In the genomic region with DNA sequence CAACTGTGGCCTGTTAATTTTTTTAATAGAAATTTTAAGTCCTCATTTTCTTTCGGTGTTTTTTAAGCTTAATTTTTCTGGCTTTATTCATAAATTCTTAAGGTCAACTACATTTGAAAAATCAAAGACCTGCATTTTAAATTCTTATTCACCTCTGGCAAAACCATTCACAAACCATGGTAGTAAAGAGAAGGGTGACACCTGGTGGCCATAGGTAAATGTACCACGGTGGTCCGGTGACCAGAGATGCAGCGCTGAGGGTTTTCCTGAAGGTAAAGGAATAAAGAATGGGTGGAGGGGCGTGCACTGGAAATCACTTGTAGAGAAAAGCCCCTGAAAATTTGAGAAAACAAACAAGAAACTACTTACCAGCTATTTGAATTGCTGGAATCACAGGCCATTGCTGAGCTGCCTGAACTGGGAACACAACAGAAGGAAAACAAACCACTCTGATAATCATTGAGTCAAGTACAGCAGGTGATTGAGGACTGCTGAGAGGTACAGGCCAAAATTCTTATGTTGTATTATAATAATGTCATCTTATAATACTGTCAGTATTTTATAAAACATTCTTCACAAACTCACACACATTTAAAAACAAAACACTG, we compare ENCODE assay signal across 8 cellular contexts. TPM values are rescaled to one million over a fixed set of nuclear protein-coding genes. Genes with fewer than 3 reads are reported as not detected.
DNase-seq lines count a peak whose midpoint lies in the region; ATAC-seq, FAIRE-seq and TF ChIP-seq lines count a peak whose summit lies in the region.

No MANE protein-coding gene starts in this region.

- intact Hi-C loops in HepG2 (cut with micrococcal nuclease; ENCODE audit: unreplicated experiment): loop anchor here (1.0 kb wide), 2 partner anchors 31 to 71 kb away; no protein-coding TSS in a partner anchor

- H3K27me3 ChIP-seq in HepG2 (ENCODE audit: control insufficient read depth in 1 of 2, insufficient read depth in 2 of 2, low read length in 2 of 2): no peaks in the 10 kb centered on the region

- peaks cover 1% of the 10 kb centered on the region for H3K4me1 ChIP-seq in HepG2 (ENCODE audit: insufficient read depth, low read length)

- TF ChIP-seq CTCF in AG09319 (IDR thresholded peaks at IDR 0.05; ENCODE audit: low read depth, low read length): peak; percentile 59
- TF ChIP-seq CTCF in HepG2 (CRISPR knock-in tag; IDR thresholded peaks at IDR 0.05): peak; percentile 86

- no peaks in the 10 kb centered on the region for H3K36me3 ChIP-seq in HepG2 (replicated peaks in 1 of 2; ENCODE audit: control insufficient read depth in 1 of 2, insufficient read depth in 2 of 2, low read length in 2 of 2)

- H3K9ac ChIP-seq in HepG2 (ENCODE audit: insufficient read depth, low read depth, low read length): no peak overlapping the region

- H3K9me3 ChIP-seq in HepG2 (ENCODE audit: low read length): no peaks in the 10 kb centered on the region

- H3K27ac ChIP-seq in HepG2 (ENCODE audit: extremely low read length, insufficient read depth, low read length): no peak overlapping the region

- ATAC-seq in GM21423 (IDR thresholded peaks at IDR 0.05; ENCODE audit: unreplicated experiment) (peak; percentile 69), HepG2 (peak; percentile 93), GM19452 (IDR thresholded peaks at IDR 0.05; ENCODE audit: unreplicated experiment) (no peak)

- in situ Hi-C loops in HepG2 (cut with HindIII; ENCODE audit: extremely low pct_ligation_motif_present, low pct_unique_long_range_greater_than_20kb): no loop called here

- FAIRE-seq in HepG2 (lab: Jason Lieb, UNC): peak; percentile 58

- POLR2A ChIA-PET in HepG2 (lab: Yijun Ruan, JAX): interaction anchor here (1.3 kb wide), 1 partner anchor 10 kb away, joined by 5 read pairs; the partner anchor contains the start of gene HFE

- WGBS in HepG2 (ENCODE audit: low lambda C conversion rate): 2% methylated on average over 5 of the region's 5 CpGs

- DNase-seq in AG09319 (ENCODE audit: extremely low read depth, low read depth): no peak
- DNase-seq in NCI-H2196 treated with DMSO at 0.1 percent for 48 hours (lab: John Stamatoyannopoulos, UW; ENCODE audit: unreplicated experiment): peak; percentile 50
- DNase-seq in activated CD4-positive, CD25-positive, alpha-beta regulatory T cell treated with anti-CD3 and anti-CD28 coated beads, Interleukin-2, amount 50 U/mL, for 72 hours: peak; percentile 55
- peak; percentile 65 for DNase-seq in cerebellum (ENCODE audit: low spot score)
- peak; percentile 75 for DNase-seq in HepG2 (ENCODE audit: low spot score)
- DNase-seq in stimulated activated CD4-positive, alpha-beta T cell treated with anti-CD3 and anti-CD28 coated beads, TNF-alpha, amount 100 ng/mL, for 24 hours (ENCODE audit: low read depth in 3 of 3): peak; percentile 38 to 46 (median 43)

- H2AFZ ChIP-seq in HepG2 (ENCODE audit: low read length): no peak overlapping the region

- H3K79me2 ChIP-seq in HepG2 (ENCODE audit: insufficient read depth, low read length): no peaks in the 10 kb centered on the region

- CTCF ChIA-PET in HepG2 (lab: Yijun Ruan, JAX; ENCODE audit: low intra/inter-chr PET ratio, low total read pairs): interaction anchor here (0.7 to 5.2 kb wide), 4 partner anchors 18 to 72 kb away, joined by 3 to 208 read pairs (median 4); a partner anchor contains a TSS

- no peak overlapping the region for H3K4me2 ChIP-seq in HepG2 (ENCODE audit: low read depth, low read length)

- TF ChIP-seq EP300 in HepG2 (IDR thresholded peaks at IDR 0.05; ENCODE audit: low read depth in 2 of 2, low read length in 2 of 2) (no peak), HepG2 (CRISPR knock-in tag; IDR thresholded peaks at IDR 0.05; ENCODE audit: borderline replicate concordance) (no peak)

- peak; percentile 82 for TF ChIP-seq RAD21 in HepG2 (CRISPR knock-in tag; IDR thresholded peaks at IDR 0.05)

- BruUV-seq in HepG2 (replicated peaks; lab: Mats Ljungman, UMichigan): no TSS peak

- H3K4me3 ChIP-seq in HepG2 (replicated peaks in 1 of 3; ENCODE audit: insufficient read depth in 1 of 3, low read depth in 2 of 3, low read length in 3 of 3): no peak overlapping the region

- no peak for TF ChIP-seq POLR2A in HepG2 (IDR thresholded peaks at IDR 0.05; ENCODE audit: insufficient read depth in 1 of 2, low read depth in 2 of 2, low read length in 2 of 2)

- no peaks in the 10 kb centered on the region for H4K20me1 ChIP-seq in HepG2 (ENCODE audit: insufficient read depth, low read length)

TF ChIP-seq in HepG2, 621 proteins besides CTCF, POLR2A, EP300 and RAD21 (continues in another document):
- no peak for TF ChIP-seq RNF2 (conservative IDR thresholded peaks at IDR 0.05; ENCODE audit: low read depth)
- peak; percentile 40 for TF ChIP-seq SAP130 (CRISPR knock-in tag; IDR thresholded peaks at IDR 0.05; ENCODE audit: low read depth)
- peak; percentile 22; the same call in 1 of the 2 replicates for TF ChIP-seq ERF (CRISPR knock-in tag; IDR thresholded peaks at IDR 0.05)
- TF ChIP-seq ZNF839 (CRISPR knock-in tag; IDR thresholded peaks at IDR 0.05; ENCODE audit: borderline replicate concordance): no peak
- TF ChIP-seq MIER3 (CRISPR knock-in tag; IDR thresholded peaks at IDR 0.05; ENCODE audit: borderline replicate concordance): 0 out of 2 replicates have a peak, but pooled peaks have one; percentile 37
- TF ChIP-seq SMC3 (IDR thresholded peaks at IDR 0.05; ENCODE audit: low read length): peak; percentile 98
- peak; percentile 8 for TF ChIP-seq ZFP36 (IDR thresholded peaks at IDR 0.05; ENCODE audit: borderline replicate concordance, low read depth, low read length, partially characterized antibody)
- peak; percentile 43; the same call in 1 of the 2 replicates for TF ChIP-seq ELF3 (CRISPR knock-in tag; IDR thresholded peaks at IDR 0.05)
- 0 out of 2 replicates have a peak, but pooled peaks have one; percentile 13 for TF ChIP-seq PPARG (CRISPR knock-in tag; conservative IDR thresholded peaks at IDR 0.05)
- TF ChIP-seq ZNF292 (CRISPR knock-in tag; IDR thresholded peaks at IDR 0.05; ENCODE audit: borderline replicate concordance, low read depth): no peak
- peak; percentile 93 for TF ChIP-seq STAG1 (CRISPR knock-in tag; IDR thresholded peaks at IDR 0.05)
- TF ChIP-seq, protein P1, sequence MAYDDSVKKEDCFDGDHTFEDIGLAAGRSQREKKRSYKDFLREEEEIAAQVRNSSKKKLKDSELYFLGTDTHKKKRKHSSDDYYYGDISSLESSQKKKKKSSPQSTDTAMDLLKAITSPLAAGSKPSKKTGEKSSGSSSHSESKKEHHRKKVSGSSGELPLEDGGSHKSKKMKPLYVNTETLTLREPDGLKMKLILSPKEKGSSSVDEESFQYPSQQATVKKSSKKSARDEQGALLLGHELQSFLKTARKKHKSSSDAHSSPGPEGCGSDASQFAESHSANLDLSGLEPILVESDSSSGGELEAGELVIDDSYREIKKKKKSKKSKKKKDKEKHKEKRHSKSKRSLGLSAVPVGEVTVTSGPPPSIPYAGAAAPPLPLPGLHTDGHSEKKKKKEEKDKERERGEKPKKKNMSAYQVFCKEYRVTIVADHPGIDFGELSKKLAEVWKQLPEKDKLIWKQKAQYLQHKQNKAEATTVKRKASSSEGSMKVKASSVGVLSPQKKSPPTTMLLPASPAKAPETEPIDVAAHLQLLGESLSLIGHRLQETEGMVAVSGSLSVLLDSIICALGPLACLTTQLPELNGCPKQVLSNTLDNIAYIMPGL (CRISPR knock-in tag; IDR thresholded peaks at IDR 0.05; ENCODE audit: borderline replicate concordance in 1 of 2, low read depth in 1 of 2): peak in 1 of 2 experiments; percentile 48; a peak in 1 of 4 replicates
- TF ChIP-seq FOSL2 (CRISPR knock-in tag; IDR thresholded peaks at IDR 0.05): peak; percentile 31; the same call in 1 of the 2 replicates
- TF ChIP-seq CREM (IDR thresholded peaks at IDR 0.05): 0 out of 2 replicates have a peak, but pooled peaks have one; percentile 14
- no peak for TF ChIP-seq CREM (CRISPR knock-in tag; IDR thresholded peaks at IDR 0.05)

RNA-seq across cellular contexts. Expression of gene HFE, which starts 10.1 kb away (rescaled TPM):
- total RNA-seq in cerebellum: 1.5 TPM
- 1.9 and 3.7 TPM in 2 replicates for total RNA-seq in HepG2 (2016; rRNA removed; fragmentation: Illumina TruSeq; extraction: Trizol)
- total RNA-seq in HepG2 (2016; cell fraction: cytosol; rRNA removed; fragmentation: Illumina TruSeq; extraction: Trizol; ENCODE audit: low read depth): 0.18 and 0.51 TPM in 2 replicates
- total RNA-seq in HepG2 (2016; cell fraction: insoluble cytoplasmic fraction; rRNA removed; fragmentation: Illumina TruSeq; extraction: Trizol): 1.9 and 4.9 TPM in 2 replicates
- 0.41 and 0.49 TPM in 2 replicates for total RNA-seq in HepG2 (2016; cell fraction: membrane; rRNA removed; fragmentation: Illumina TruSeq; extraction: Trizol)
- total RNA-seq in HepG2 (2016; cell fraction: nucleus; rRNA removed; fragmentation: Illumina TruSeq; extraction: Trizol): 3.5 and 4.2 TPM in 2 replicates
- polyA plus RNA-seq in HepG2 (2011; rRNA removed): 5.7 and 6.3 TPM in 2 replicates
- 5.3 and 5.8 TPM in 2 replicates for polyA plus RNA-seq in HepG2 (2011; cell fraction: cytosol; rRNA removed)
- polyA plus RNA-seq in HepG2 (2011; cell fraction: nucleus; rRNA removed): 3.7 and 5.3 TPM in 2 replicates
- polyA plus RNA-seq in HepG2 (2012): 2.4 and 3.5 TPM in 2 replicates
- polyA plus RNA-seq in HepG2 (2016; cell fraction: cytosol; fragmentation: Illumina TruSeq; extraction: Trizol; ENCODE audit: low read depth): 0.24 and 0.26 TPM in 2 replicates
- 1.4 and 2.1 TPM in 2 replicates for polyA plus RNA-seq in HepG2 (2016; cell fraction: insoluble cytoplasmic fraction; fragmentation: Illumina TruSeq; extraction: Trizol; ENCODE audit: low read depth)
- 0.29 and 0.86 TPM in 2 replicates for polyA plus RNA-seq in HepG2 (2016; cell fraction: membrane; fragmentation: Illumina TruSeq; extraction: Trizol; ENCODE audit: low read depth)
- polyA plus RNA-seq in HepG2 (2016; cell fraction: nucleus; fragmentation: Illumina TruSeq; extraction: Trizol; ENCODE audit: insufficient read depth, low read depth): 7.7 and 8.2 TPM in 2 replicates
- 13.4 and 32.5 TPM in 2 replicates for polyA minus RNA-seq in HepG2 (2011; rRNA and poly(A)+ RNA removed; ENCODE audit: low replicate concordance)
- 2.2 and 5.5 TPM in 2 replicates for polyA minus RNA-seq in HepG2 (2011; cell fraction: cytosol; rRNA and poly(A)+ RNA removed)
- 3.3 and 4.0 TPM in 2 replicates for polyA minus RNA-seq in HepG2 (2011; cell fraction: nucleus; rRNA and poly(A)+ RNA removed)
